16 cellular contexts compared by ENCODE assay signal in the genomic region with DNA sequence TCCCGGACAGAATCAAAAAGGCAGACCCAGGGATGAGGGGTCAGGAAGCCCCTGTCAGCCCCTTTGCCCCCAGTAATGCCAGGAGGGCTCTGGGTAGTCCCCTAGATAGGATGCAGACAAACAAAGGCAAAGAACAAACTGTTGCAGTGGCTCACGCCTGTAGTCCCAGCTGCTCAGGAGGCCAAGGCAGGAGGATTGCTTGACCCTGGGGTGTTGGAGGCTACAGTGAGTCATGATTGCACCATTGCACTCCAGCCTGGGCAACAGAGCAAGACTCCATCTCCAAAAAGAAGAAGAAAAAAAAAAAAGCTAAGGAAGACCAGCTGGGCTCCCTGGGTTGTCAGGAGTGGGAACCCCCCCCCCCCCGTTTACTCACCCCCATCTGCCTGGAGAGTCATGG. TPM values are rescaled to one million over a fixed set of nuclear protein-coding genes. Genes with fewer than 3 reads are reported as not detected.
A peak's percentile ranks its signal among the peaks of the same experiment; 100 is the strongest.
DNase-seq lines count a peak whose midpoint lies in the region; ATAC-seq, FAIRE-seq and TF ChIP-seq lines count a peak whose summit lies in the region.
"Had no signal": no experiment of that assay in that cellular context is flagged by ENCODE, and none has a peak within 500 bp of the region (broad histone marks: within the 10 kb centered on the region; RNA-seq: fewer than 3 reads in every experiment).

No MANE protein-coding gene starts in this region.

- H3K79me2 ChIP-seq in DND-41 (ENCODE audit: insufficient read depth, low read length) (peaks cover 24% of the 10 kb centered on the region), Karpas-422 (ENCODE audit: low read length) (peaks cover 33% of the 10 kb centered on the region), osteoblast (ENCODE audit: insufficient read depth, low read length) (no peaks in the 10 kb centered on the region)

- H3K4me2 ChIP-seq in DND-41 (ENCODE audit: insufficient read depth, low read length) = peak overlapping the region; percentile 63
- peak overlapping the region; percentile 100 for H3K4me2 ChIP-seq in Karpas-422 (ENCODE audit: low read depth, low read length, poor library complexity, severe bottlenecking)
- no peak overlapping the region for H3K4me2 ChIP-seq in osteoblast (ENCODE audit: insufficient read depth, low read length)

- H3K36me3 ChIP-seq in DND-41 (ENCODE audit: insufficient read depth, low read length) (no peaks in the 10 kb centered on the region), Karpas-422 (ENCODE audit: insufficient read depth, low read length) (no peaks in the 10 kb centered on the region), osteoblast (ENCODE audit: insufficient read depth, low read length) (no peaks in the 10 kb centered on the region), pancreas (no peaks in the 10 kb centered on the region)
- H3K36me3 ChIP-seq: left lung had no signal

- ATAC-seq in DND-41 (ENCODE audit: insufficient read depth, low read depth) = no peak
- no peak for ATAC-seq in pancreas
- ATAC-seq: activated T-cell treated with anti-CD3 and anti-CD28 coated beads, Interleukin-2, amount 50 U/mL, for 4 hours; left lung; naive thymus-derived CD4-positive, alpha-beta T cell had no signal

- H3K9ac ChIP-seq in DND-41 (ENCODE audit: low read depth, low read length) (peak overlapping the region; percentile 50), Karpas-422 (ENCODE audit: low read length) (peak overlapping the region; percentile 97)

- no peaks in the 10 kb centered on the region for H4K20me1 ChIP-seq in DND-41 (ENCODE audit: insufficient read depth, low read length)
- H4K20me1 ChIP-seq in Karpas-422 (ENCODE audit: insufficient read depth, low read depth, low read length) = no peaks in the 10 kb centered on the region
- no peaks in the 10 kb centered on the region for H4K20me1 ChIP-seq in osteoblast (ENCODE audit: insufficient read depth, low read length)

- H3K9me3 ChIP-seq in DND-41 (ENCODE audit: insufficient read depth, low read length, severe bottlenecking) (no peaks in the 10 kb centered on the region), Karpas-422 (ENCODE audit: low read length) (no peaks in the 10 kb centered on the region), osteoblast (ENCODE audit: low read depth, low read length) (no peaks in the 10 kb centered on the region), pancreas (no peaks in the 10 kb centered on the region)
- H3K9me3 ChIP-seq: left lung had no signal

- FAIRE-seq in pancreas (lab: Jason Lieb, UNC) = no peak
- FAIRE-seq: endothelial cell of umbilical vein had no signal

- H3K4me1 ChIP-seq in DND-41 (ENCODE audit: insufficient read depth, low read length) (peaks cover 42% of the 10 kb centered on the region), Karpas-422 (ENCODE audit: low read length) (peaks cover 78% of the 10 kb centered on the region), osteoblast (ENCODE audit: insufficient read depth, low read length) (peaks cover 4% of the 10 kb centered on the region), pancreas (peaks cover 0 to 3% (median 0%) of the 10 kb centered on the region in 3 donors)

- H2AFZ ChIP-seq in DND-41 (ENCODE audit: low read depth, low read length) = peak overlapping the region; percentile 71; the same call in 1 of the 2 replicates
- H2AFZ ChIP-seq in Karpas-422 (ENCODE audit: low read length) = no peak overlapping the region
- no peak overlapping the region for H2AFZ ChIP-seq in osteoblast (ENCODE audit: low read length)

- 78 to 90% methylated on average over 3 of the region's 3 CpGs for WGBS in pancreas, 2 donors

- H3K9me2 ChIP-seq in Karpas-422 (replicated peaks; ENCODE audit: insufficient read depth, low read length) = no peaks in the 10 kb centered on the region

- peak overlapping the region in 1 of 2 experiments; percentile 49; a peak in 2 of 4 replicates for H3K4me3 ChIP-seq in DND-41 (ENCODE audit: low read depth in 1 of 2, low read length in 2 of 2)
- peak overlapping the region; percentile 76 for H3K4me3 ChIP-seq in Karpas-422 (ENCODE audit: low read length)
- no peak overlapping the region for H3K4me3 ChIP-seq in osteoblast (ENCODE audit: insufficient read depth, low read length)
- H3K4me3 ChIP-seq in pancreas = no peak overlapping the region
- H3K4me3 ChIP-seq: left lung had no signal

- H3K27ac ChIP-seq in DND-41 (ENCODE audit: low read length) (peak overlapping the region; percentile 83), Karpas-422 (ENCODE audit: low read length) (peak overlapping the region; percentile 97), caudate nucleus (ENCODE audit: low read depth, low read length) (peak overlapping the region; percentile 99), osteoblast (ENCODE audit: low read depth, low read length) (no peak overlapping the region), pancreas (no peak overlapping the region)
- H3K27ac ChIP-seq: left lung, VCaP had no signal

- TF ChIP-seq CTCF in DND-41 (IDR thresholded peaks at IDR 0.05; ENCODE audit: borderline replicate concordance, extremely low read depth, low read length, poor library complexity, severe bottlenecking) (no peak), osteoblast (IDR thresholded peaks at IDR 0.05; ENCODE audit: extremely low read depth, low read depth, low read length) (no peak), pancreas (IDR thresholded peaks at IDR 0.05) (no peak)

- DNase-seq in DND-41 = no peak
- peak; percentile 53 for DNase-seq in Karpas-422
- peak in 2 of 61 donors; percentile 54 to 73 for DNase-seq in caudate nucleus (lab: John Stamatoyannopoulos, UW)
- peak; percentile 53 for DNase-seq in osteoblast (ENCODE audit: insufficient read length, low spot score, missing footprints)
- no peak for DNase-seq in HCEC 1CT
- DNase-seq in NCI-H1436 treated with DMSO at 0.1 percent for 48 hours (lab: John Stamatoyannopoulos, UW) = no peak
- DNase-seq in pancreas = no peak
- no peak for DNase-seq in stimulated activated CD4-positive, alpha-beta T cell treated with anti-CD3 and anti-CD28 coated beads, Interleukin-4, amount 100 ng/mL, for 24 hours
- DNase-seq: activated CD4-positive, alpha-beta T cell treated with anti-CD3 and anti-CD28 coated beads, Interleukin-2, amount 10 ng/mL, durations not matched to agents 24 days and 14 days; activated gamma-delta T cell treated with Interleukin-2 at 50 U/mL for 16 hours; activated T-cell treated with anti-CD3 and anti-CD28 coated beads, Interleukin-2, amount 50 U/mL, for 4 hours; Calu3; left lung; naive thymus-derived CD4-positive, alpha-beta T cell had no signal

- intact Hi-C loops in pancreas (cut with DNase I) = no loop called here

- H3K27me3 ChIP-seq in DND-41 (ENCODE audit: insufficient read depth, low read length, poor library complexity) = no peaks in the 10 kb centered on the region
- H3K27me3 ChIP-seq in Karpas-422 (ENCODE audit: low read length) = no peaks in the 10 kb centered on the region
- H3K27me3 ChIP-seq in osteoblast (ENCODE audit: insufficient read depth, low read length) = no peaks in the 10 kb centered on the region
- no peaks in the 10 kb centered on the region for H3K27me3 ChIP-seq in pancreas

RNA-seq across cellular contexts. Expression of a gene that starts 24.4 kb away (rescaled TPM):
- 1,532 and 1,657 TPM in 2 replicates for total RNA-seq in Karpas-422 (2014; rRNA removed; shearing (Covaris generic); ENCODE audit: low replicate concordance)
- total RNA-seq in osteoblast (459 and 545 TPM in 2 replicates), pancreas (100 to 1,000 TPM; 319 to 600 (median 503) TPM)
- polyA plus RNA-seq in pancreas = 100 to 1,000 TPM; 627 to 751 TPM

Comparison
In these comparisons a context has a peak if more than half of its experiments do, and no peak if none do; other contexts are left out.
1. DNase-seq: peak in Karpas-422 (single experiment) and osteoblast (single experiment); none in DND-41 (single experiment), HCEC 1CT (single experiment), NCI-H1436 treated with DMSO at 0.1 percent for 48 hours (single experiment), pancreas (0 of 6) and stimulated activated CD4-positive, alpha-beta T cell treated with anti-CD3 and anti-CD28 coated beads, Interleukin-4, amount 100 ng/mL, for 24 hours (single experiment).
2. H3K27ac ChIP-seq: peak in DND-41 (single experiment), Karpas-422 (single experiment) and caudate nucleus (single experiment); none in osteoblast (single experiment) and pancreas (0 of 4).